Comparison of ENCODE assay signal across 1 cellular context in genomic region chr22:35377735-35378134, GRCh38.
TF ChIP-seq lines count a peak whose summit lies in the region.

No MANE protein-coding gene starts in this region.

TF ChIP-seq in IMR-90, 13 proteins besides CTCF, POLR2A, EP300 and RAD21:
- TF ChIP-seq MAZ (IDR thresholded peaks at IDR 0.05; ENCODE audit: borderline replicate concordance, low read depth, low read length) (no peak), CEBPB (IDR thresholded peaks at IDR 0.05; ENCODE audit: low read depth, low read length) (no peak), RFX5 (IDR thresholded peaks at IDR 0.05; ENCODE audit: low read depth, low read length) (no peak), USF2 (IDR thresholded peaks at IDR 0.05; ENCODE audit: low read depth, low read length) (no peak), NFE2L2 (IDR thresholded peaks at IDR 0.05; ENCODE audit: low read depth, low read length) (no peak), RCOR1 (IDR thresholded peaks at IDR 0.05; ENCODE audit: insufficient replicate concordance, low read length) (no peak), FOS (IDR thresholded peaks at IDR 0.05; ENCODE audit: low read depth, low read length) (no peak), MAFK (IDR thresholded peaks at IDR 0.05; ENCODE audit: low read depth, low read length) (no peak)
